18 cellular contexts compared by ENCODE assay signal in the genomic region with DNA sequence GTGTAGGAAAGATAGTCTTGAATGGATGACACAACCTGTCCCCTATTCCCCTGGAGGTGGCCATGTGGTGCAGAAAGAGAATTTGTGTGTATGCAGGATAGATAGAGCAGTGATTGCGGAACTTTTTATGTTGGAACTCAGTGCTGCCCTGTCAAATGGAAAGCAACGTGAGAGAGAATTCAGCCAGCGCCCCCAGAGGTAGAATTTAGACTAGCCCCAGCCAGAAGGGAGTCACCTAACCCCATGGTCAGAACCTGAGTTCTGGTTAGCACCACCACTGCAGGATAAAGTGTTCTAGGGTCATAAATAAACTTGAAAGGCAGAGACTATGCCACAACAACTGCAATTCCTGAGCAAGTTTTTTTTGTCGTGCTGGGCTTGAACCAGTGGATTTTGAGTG.
DNase-seq lines count a peak whose midpoint lies in the region; ATAC-seq and TF ChIP-seq lines count a peak whose summit lies in the region.
"Had no signal": no experiment of that assay in that cellular context is flagged by ENCODE, and none has a peak within 500 bp of the region (broad histone marks: within the 10 kb centered on the region; RNA-seq: fewer than 3 reads in every experiment).

No MANE protein-coding gene starts in this region.

- ATAC-seq in GM19351 (IDR thresholded peaks at IDR 0.05; ENCODE audit: unreplicated experiment) = peak; percentile 83
- peak; percentile 69 for ATAC-seq in HG03521 (IDR thresholded peaks at IDR 0.05; ENCODE audit: unreplicated experiment)
- no peak for ATAC-seq in GM21367 (IDR thresholded peaks at IDR 0.05; ENCODE audit: unreplicated experiment)
- ATAC-seq: left colon, upper lobe of right lung had no signal

- no peak overlapping the region for H3K4me3 ChIP-seq in choroid plexus epithelial cell (ENCODE audit: low read depth, low read length)
- H3K4me3 ChIP-seq: cardiac muscle cell, upper lobe of right lung had no signal

- no peak overlapping the region for H3K27ac ChIP-seq in C4-2B
- H3K27ac ChIP-seq: cardiac muscle cell, upper lobe of right lung had no signal

- peak; percentile 2 for DNase-seq in choroid plexus epithelial cell (ENCODE audit: low read depth)
- no peak for DNase-seq in NOMO-1 treated with dmso at 0.1 percent for 144 hours (lab: John Stamatoyannopoulos, UW; ENCODE audit: unreplicated experiment)
- DNase-seq in DMS 273 treated with DMSO at 0.1 percent for 48 hours (lab: John Stamatoyannopoulos, UW) = no peak
- DNase-seq in NCI-H2196 treated with DMSO at 0.1 percent for 48 hours (lab: John Stamatoyannopoulos, UW; ENCODE audit: unreplicated experiment) = no peak
- DNase-seq: activated gamma-delta T cell; DND-41; glutamatergic neuron; left colon; MV-4-11; NCI-H345; stimulated activated CD8-positive, alpha-beta memory T cell treated with anti-CD3 and anti-CD28 coated beads, Interleukin-4, amount 100 ng/mL, for 48 hours; T-helper 9 cell; upper lobe of right lung had no signal

- TF ChIP-seq CTCF in C4-2B (conservative IDR thresholded peaks at IDR 0.05) (peak; percentile 56), choroid plexus epithelial cell (conservative IDR thresholded peaks at IDR 0.05; ENCODE audit: low read depth, low read length) (peak; percentile 22)
